Comparison of ENCODE assay signal across 1 cellular context in genomic region chr11:43943931-43944751, GRCh38.
TF ChIP-seq lines count a peak whose summit lies in the region.

No MANE protein-coding gene starts in this region.

TF ChIP-seq in HepG2, 621 proteins besides CTCF, POLR2A, EP300 and RAD21 (continued from another document):
- TF ChIP-seq ELK4 (CRISPR knock-in tag; IDR thresholded peaks at IDR 0.05; ENCODE audit: borderline replicate concordance) (no peak), IKZF1 (IDR thresholded peaks at IDR 0.05) (no peak), HOXA5 (CRISPR knock-in tag; IDR thresholded peaks at IDR 0.05) (no peak), FOXK2 (IDR thresholded peaks at IDR 0.05) (no peak), HNRNPLL (IDR thresholded peaks at IDR 0.05; ENCODE audit: low read depth, low read length, poor library complexity, severe bottlenecking) (peak; percentile 33), NR1H2 (CRISPR knock-in tag; IDR thresholded peaks at IDR 0.05; ENCODE audit: borderline replicate concordance, low read depth) (no peak)
- TF ChIP-seq, protein P1, sequence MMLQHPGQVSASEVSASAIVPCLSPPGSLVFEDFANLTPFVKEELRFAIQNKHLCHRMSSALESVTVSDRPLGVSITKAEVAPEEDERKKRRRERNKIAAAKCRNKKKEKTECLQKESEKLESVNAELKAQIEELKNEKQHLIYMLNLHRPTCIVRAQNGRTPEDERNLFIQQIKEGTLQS (CRISPR knock-in tag; IDR thresholded peaks at IDR 0.05) = no peak
